Comparison of ENCODE assay signal across 8 cellular contexts in the genomic region with DNA sequence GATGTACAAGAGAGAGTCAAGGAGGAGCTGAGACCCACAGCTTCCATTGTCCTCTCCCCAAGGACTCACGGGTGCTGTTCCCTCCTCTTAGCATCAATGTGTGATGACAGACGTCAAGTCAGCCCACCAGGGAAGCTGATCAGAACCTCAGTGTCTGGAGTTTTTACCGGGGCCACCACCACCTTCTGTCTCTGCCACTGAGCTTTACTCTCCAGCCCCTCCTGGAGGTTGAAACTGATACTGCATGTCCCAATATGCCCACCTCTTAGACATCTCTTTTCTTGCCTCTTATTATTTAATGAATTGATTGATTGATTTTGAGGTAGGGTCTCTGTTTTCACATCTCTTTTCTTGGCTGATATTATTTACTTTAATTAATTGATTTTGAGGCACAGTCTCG. TPM values are rescaled to one million over a fixed set of nuclear protein-coding genes. Genes with fewer than 3 reads are reported as not detected.
DNase-seq lines count a peak whose midpoint lies in the region; ATAC-seq and TF ChIP-seq lines count a peak whose summit lies in the region.

No MANE protein-coding gene starts in this region.

- H3K27ac Mint-ChIP-seq in activated naive CD8-positive, alpha-beta T cell treated with anti-CD3 and anti-CD28 coated beads, Interleukin-2, amount 10 ng/mL, durations not matched to agents 7 days and 5 days = no peak overlapping the region

- DNase-seq in NCI-H510A treated with DMSO at 0.1 percent for 48 hours (lab: John Stamatoyannopoulos, UW) = peak; percentile 2
- no peak for DNase-seq in NCI-H510A (lab: John Stamatoyannopoulos, UW)
- peak; percentile 62 for DNase-seq in activated naive CD8-positive, alpha-beta T cell treated with anti-CD3 and anti-CD28 coated beads, Interleukin-2, amount 10 ng/mL, durations not matched to agents 7 days and 5 days
- DNase-seq in iPS-NIHi7 (ENCODE audit: extremely low spot score) = peak; percentile 66
- peak; percentile 59 for DNase-seq in stimulated activated CD4-positive, alpha-beta T cell treated with anti-CD3 and anti-CD28 coated beads, Interleukin-4, amount 100 ng/mL, for 1 hour

- no peaks in the 10 kb centered on the region for H3K36me3 Mint-ChIP-seq in activated naive CD8-positive, alpha-beta T cell treated with anti-CD3 and anti-CD28 coated beads, Interleukin-2, amount 10 ng/mL, durations not matched to agents 7 days and 5 days

- H3K9me2 ChIP-seq in SU-DHL-6 (replicated peaks; ENCODE audit: insufficient read depth, low read length) = no peaks in the 10 kb centered on the region

- H3K4me3 Mint-ChIP-seq in activated naive CD8-positive, alpha-beta T cell treated with anti-CD3 and anti-CD28 coated beads, Interleukin-2, amount 10 ng/mL, durations not matched to agents 7 days and 5 days = no peak overlapping the region

- H3K4me3 ChIP-seq in SU-DHL-6 (ENCODE audit: insufficient read depth, low read length, poor library complexity, severe bottlenecking) = no peak overlapping the region

- H4K20me1 ChIP-seq in SU-DHL-6 (ENCODE audit: low read depth, low read length) = no peaks in the 10 kb centered on the region

- no peaks in the 10 kb centered on the region for H3K9me3 Mint-ChIP-seq in activated naive CD8-positive, alpha-beta T cell treated with anti-CD3 and anti-CD28 coated beads, Interleukin-2, amount 10 ng/mL, durations not matched to agents 7 days and 5 days

- peak; percentile 70 for TF ChIP-seq CTCF in LNCAP (IDR thresholded peaks at IDR 0.05)
- peak; percentile 29 for TF ChIP-seq CTCF in SU-DHL-6 (IDR thresholded peaks at IDR 0.05; ENCODE audit: insufficient read depth, low read length, poor library complexity, severe bottlenecking)

- no peak overlapping the region for H2AFZ ChIP-seq in SU-DHL-6 (ENCODE audit: low read depth, low read length, severe bottlenecking)

- no peaks in the 10 kb centered on the region for H3K27me3 Mint-ChIP-seq in activated naive CD8-positive, alpha-beta T cell treated with anti-CD3 and anti-CD28 coated beads, Interleukin-2, amount 10 ng/mL, durations not matched to agents 7 days and 5 days

- no peaks in the 10 kb centered on the region for H3K27me3 ChIP-seq in SU-DHL-6 (ENCODE audit: low read length)

- H3K27ac ChIP-seq in SU-DHL-6 (ENCODE audit: low read depth, low read length) = no peak overlapping the region

- no peak overlapping the region for H3K9ac ChIP-seq in SU-DHL-6 (ENCODE audit: low read length)

- ATAC-seq in activated naive CD8-positive, alpha-beta T cell treated with anti-CD3 and anti-CD28 coated beads, Interleukin-2, amount 10 ng/mL, durations not matched to agents 7 days and 5 days (ENCODE audit: low read depth) = peak; percentile 75
- ATAC-seq in GM21390 (IDR thresholded peaks at IDR 0.05; ENCODE audit: unreplicated experiment) = no peak

- H3K4me1 Mint-ChIP-seq in activated naive CD8-positive, alpha-beta T cell treated with anti-CD3 and anti-CD28 coated beads, Interleukin-2, amount 10 ng/mL, durations not matched to agents 7 days and 5 days = peaks cover 7% of the 10 kb centered on the region

- H3K79me2 ChIP-seq in SU-DHL-6 (ENCODE audit: insufficient read depth, low read length) = no peaks in the 10 kb centered on the region

- H3K36me3 ChIP-seq in SU-DHL-6 (ENCODE audit: low read length) = no peaks in the 10 kb centered on the region

- peaks cover 7% of the 10 kb centered on the region; the same call in 1 of the 2 replicates for H3F3A ChIP-seq in SU-DHL-6 (ENCODE audit: insufficient read depth)

- POLR2A ChIA-PET in activated naive CD8-positive, alpha-beta T cell treated with anti-CD3 and anti-CD28 coated beads, Interleukin-2, amount 10 ng/mL, durations not matched to agents 7 days and 5 days (lab: Charles Lee) = no interaction called here

- H3K9me3 ChIP-seq in SU-DHL-6 (ENCODE audit: insufficient read depth, low read length) = no peaks in the 10 kb centered on the region

- no peak overlapping the region for H3K4me2 ChIP-seq in SU-DHL-6 (ENCODE audit: low read depth, low read length, poor library complexity, severe bottlenecking)

RNA-seq across cellular contexts. Expression of a gene that starts 10.3 kb away (rescaled TPM):
- 10 to 100 TPM; 87.8 to 88.1 TPM for total RNA-seq in activated naive CD8-positive, alpha-beta T cell treated with anti-CD3 and anti-CD28 coated beads, Interleukin-2, amount 10 ng/mL, durations not matched to agents 7 days and 5 days

RNA-seq across cellular contexts. Expression of a gene that starts 33.7 kb away (rescaled TPM):
- not detected for total RNA-seq in activated naive CD8-positive, alpha-beta T cell treated with anti-CD3 and anti-CD28 coated beads, Interleukin-2, amount 10 ng/mL, durations not matched to agents 7 days and 5 days

RNA-seq across cellular contexts. Expression of a gene that starts 44.1 kb away (rescaled TPM):
- total RNA-seq in activated naive CD8-positive, alpha-beta T cell treated with anti-CD3 and anti-CD28 coated beads, Interleukin-2, amount 10 ng/mL, durations not matched to agents 7 days and 5 days = 10 to 100 TPM; 87.6 to 92.4 TPM
